1 cellular context compared by ENCODE assay signal in the genomic region with DNA sequence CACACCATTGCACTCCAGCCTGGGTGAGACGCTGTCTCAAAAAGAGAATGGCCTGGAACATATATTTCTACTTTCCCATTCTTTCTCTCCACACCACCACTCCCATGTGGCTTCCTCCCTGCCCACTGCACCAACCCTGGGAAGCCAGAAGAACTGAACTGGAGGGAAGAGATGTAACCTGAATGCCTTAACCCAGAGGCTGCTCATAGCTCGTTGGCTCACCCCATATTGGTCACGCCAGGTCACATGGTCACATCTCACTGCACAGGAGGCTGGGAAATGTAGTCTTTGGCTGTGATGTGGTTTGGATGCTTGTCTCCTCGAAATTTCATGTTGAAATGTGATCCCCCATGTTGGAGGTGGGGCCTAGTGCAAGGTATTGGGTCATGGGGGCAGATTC.
TF ChIP-seq lines count a peak whose summit lies in the region.

No MANE protein-coding gene starts in this region.

TF ChIP-seq in SK-N-SH treated with all-trans-retinoic acid at 6 μM for 48 hours, 23 proteins besides CTCF, POLR2A, EP300 and RAD21 (continued from another document):
- TF ChIP-seq, protein P1, sequence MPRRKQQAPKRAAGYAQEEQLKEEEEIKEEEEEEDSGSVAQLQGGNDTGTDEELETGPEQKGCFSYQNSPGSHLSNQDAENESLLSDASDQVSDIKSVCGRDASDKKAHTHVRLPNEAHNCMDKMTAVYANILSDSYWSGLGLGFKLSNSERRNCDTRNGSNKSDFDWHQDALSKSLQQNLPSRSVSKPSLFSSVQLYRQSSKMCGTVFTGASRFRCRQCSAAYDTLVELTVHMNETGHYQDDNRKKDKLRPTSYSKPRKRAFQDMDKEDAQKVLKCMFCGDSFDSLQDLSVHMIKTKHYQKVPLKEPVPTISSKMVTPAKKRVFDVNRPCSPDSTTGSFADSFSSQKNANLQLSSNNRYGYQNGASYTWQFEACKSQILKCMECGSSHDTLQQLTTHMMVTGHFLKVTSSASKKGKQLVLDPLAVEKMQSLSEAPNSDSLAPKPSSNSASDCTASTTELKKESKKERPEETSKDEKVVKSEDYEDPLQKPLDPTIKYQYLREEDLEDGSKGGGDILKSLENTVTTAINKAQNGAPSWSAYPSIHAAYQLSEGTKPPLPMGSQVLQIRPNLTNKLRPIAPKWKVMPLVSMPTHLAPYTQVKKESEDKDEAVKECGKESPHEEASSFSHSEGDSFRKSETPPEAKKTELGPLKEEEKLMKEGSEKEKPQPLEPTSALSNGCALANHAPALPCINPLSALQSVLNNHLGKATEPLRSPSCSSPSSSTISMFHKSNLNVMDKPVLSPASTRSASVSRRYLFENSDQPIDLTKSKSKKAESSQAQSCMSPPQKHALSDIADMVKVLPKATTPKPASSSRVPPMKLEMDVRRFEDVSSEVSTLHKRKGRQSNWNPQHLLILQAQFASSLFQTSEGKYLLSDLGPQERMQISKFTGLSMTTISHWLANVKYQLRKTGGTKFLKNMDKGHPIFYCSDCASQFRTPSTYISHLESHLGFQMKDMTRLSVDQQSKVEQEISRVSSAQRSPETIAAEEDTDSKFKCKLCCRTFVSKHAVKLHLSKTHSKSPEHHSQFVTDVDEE (CRISPR knock-in tag; IDR thresholded peaks at IDR 0.05) = no peak
- no peak for TF ChIP-seq ZC3H10 (CRISPR knock-in tag; IDR thresholded peaks at IDR 0.05)
- TF ChIP-seq OSR1 (CRISPR knock-in tag; IDR thresholded peaks at IDR 0.05) = no peak
- no peak for TF ChIP-seq ISL1 (CRISPR knock-in tag; IDR thresholded peaks at IDR 0.05)
- no peak for TF ChIP-seq CSDC2 (CRISPR knock-in tag; IDR thresholded peaks at IDR 0.05)
- TF ChIP-seq, protein P2, sequence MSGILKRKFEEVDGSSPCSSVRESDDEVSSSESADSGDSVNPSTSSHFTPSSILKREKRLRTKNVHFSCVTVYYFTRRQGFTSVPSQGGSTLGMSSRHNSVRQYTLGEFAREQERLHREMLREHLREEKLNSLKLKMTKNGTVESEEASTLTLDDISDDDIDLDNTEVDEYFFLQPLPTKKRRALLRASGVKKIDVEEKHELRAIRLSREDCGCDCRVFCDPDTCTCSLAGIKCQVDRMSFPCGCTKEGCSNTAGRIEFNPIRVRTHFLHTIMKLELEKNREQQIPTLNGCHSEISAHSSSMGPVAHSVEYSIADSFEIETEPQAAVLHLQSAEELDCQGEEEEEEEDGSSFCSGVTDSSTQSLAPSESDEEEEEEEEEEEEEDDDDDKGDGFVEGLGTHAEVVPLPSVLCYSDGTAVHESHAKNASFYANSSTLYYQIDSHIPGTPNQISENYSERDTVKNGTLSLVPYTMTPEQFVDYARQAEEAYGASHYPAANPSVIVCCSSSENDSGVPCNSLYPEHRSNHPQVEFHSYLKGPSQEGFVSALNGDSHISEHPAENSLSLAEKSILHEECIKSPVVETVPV (CRISPR knock-in tag; IDR thresholded peaks at IDR 0.05) = no peak
